In the genomic region with DNA sequence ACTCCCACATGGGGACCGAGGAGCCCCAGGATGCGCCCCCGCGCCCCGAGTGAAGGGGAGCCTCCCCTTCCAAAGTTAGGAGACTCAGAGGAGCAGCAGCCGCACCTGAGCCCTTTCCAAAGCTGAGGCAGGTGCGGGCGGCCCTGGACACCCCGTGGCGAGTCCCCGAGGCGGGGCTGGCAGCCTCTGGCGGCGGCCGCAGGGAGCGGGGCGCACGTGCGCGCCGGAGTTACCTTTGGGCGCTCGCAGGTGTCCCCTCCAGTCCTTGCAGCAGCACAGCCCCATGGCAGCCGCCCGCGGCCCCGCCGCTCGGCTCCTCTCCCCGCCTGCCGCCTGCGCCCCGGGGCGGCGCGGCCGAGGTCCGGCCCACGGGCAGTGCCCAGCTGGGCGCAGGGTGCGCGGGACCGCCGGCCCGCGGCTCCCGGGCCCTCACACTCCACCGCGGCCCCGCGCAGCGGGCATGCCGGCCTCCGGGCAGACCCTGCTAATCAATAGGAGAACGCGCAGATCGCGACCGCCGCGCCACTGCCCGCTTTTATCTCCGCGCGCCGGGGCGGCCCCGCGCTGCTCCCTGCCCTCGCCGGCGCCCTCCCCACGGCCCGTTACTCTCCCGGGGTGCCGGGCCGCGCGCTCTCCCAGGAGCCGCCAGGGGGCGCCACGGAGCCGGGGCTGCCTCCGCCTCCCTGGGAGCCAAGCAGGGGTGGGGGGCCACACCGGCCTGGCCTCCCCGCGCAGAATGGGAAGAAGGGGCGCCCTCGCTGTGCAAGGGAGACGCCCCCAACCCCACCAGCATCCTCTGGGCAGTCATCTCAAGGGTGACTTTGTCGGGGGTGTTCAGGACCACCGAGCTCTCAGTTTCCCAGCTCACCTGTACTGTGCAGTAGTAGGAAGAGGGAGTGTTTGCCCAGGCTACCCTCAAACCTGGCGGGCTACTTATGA, we compare ENCODE assay signal across 8 cellular contexts.
DNase-seq lines count a peak whose midpoint lies in the region; ATAC-seq and TF ChIP-seq lines count a peak whose summit lies in the region.

No MANE protein-coding gene starts in this region.

- H3K27ac Mint-ChIP-seq in activated T-helper 1 cell treated with anti-CD3 and anti-CD28 coated beads, Interleukin-12 subunit alpha, Interleukin-12 subunit beta, Interleukin-2, Interleukin-4 antibody, amounts not matched to agents 30 ng/mL and 10 ng/mL and 1 ng/mL, durations not matched to agents 14 hours and 24 hours and 36 hours, result no peak overlapping the region

- DNase-seq in GM03348 (ENCODE audit: low spot score) (peak; percentile 86), M059J (ENCODE audit: low read depth) (peak; percentile 40), ecto neural progenitor cell (ENCODE audit: low spot score) (peak; percentile 77), mucosa of descending colon (no peak), HPDE6-E6E7 (ENCODE audit: extremely low spot score) (no peak), SW480 (ENCODE audit: low spot score) (no peak), Ammon's horn (ENCODE audit: low spot score) (no peak)
- no peak for DNase-seq in activated T-helper 1 cell treated with anti-CD3 and anti-CD28 coated beads, Interleukin-12 subunit alpha, Interleukin-12 subunit beta, Interleukin-2, Interleukin-4 antibody, amounts not matched to agents 30 ng/mL and 10 ng/mL and 1 ng/mL, durations not matched to agents 14 hours and 24 hours and 36 hours (ENCODE audit: low spot score)

- H3K36me3 ChIP-seq in mucosa of descending colon (ENCODE audit: low read depth), result no peaks in the 10 kb centered on the region

- no peak overlapping the region for H3K4me3 ChIP-seq in mucosa of descending colon

- H3K36me3 Mint-ChIP-seq in activated T-helper 1 cell treated with anti-CD3 and anti-CD28 coated beads, Interleukin-12 subunit alpha, Interleukin-12 subunit beta, Interleukin-2, Interleukin-4 antibody, amounts not matched to agents 30 ng/mL and 10 ng/mL and 1 ng/mL, durations not matched to agents 14 hours and 24 hours and 36 hours (ENCODE audit: low read depth), result no peaks in the 10 kb centered on the region

- H3K9me3 ChIP-seq in mucosa of descending colon, result no peaks in the 10 kb centered on the region

- TF ChIP-seq CTCF in mucosa of descending colon (IDR thresholded peaks at IDR 0.05), result no peak

- no peak overlapping the region for H3K4me3 Mint-ChIP-seq in activated T-helper 1 cell treated with anti-CD3 and anti-CD28 coated beads, Interleukin-12 subunit alpha, Interleukin-12 subunit beta, Interleukin-2, Interleukin-4 antibody, amounts not matched to agents 30 ng/mL and 10 ng/mL and 1 ng/mL, durations not matched to agents 14 hours and 24 hours and 36 hours

- H3K4me1 Mint-ChIP-seq in activated T-helper 1 cell treated with anti-CD3 and anti-CD28 coated beads, Interleukin-12 subunit alpha, Interleukin-12 subunit beta, Interleukin-2, Interleukin-4 antibody, amounts not matched to agents 30 ng/mL and 10 ng/mL and 1 ng/mL, durations not matched to agents 14 hours and 24 hours and 36 hours (ENCODE audit: low read depth), result no peaks in the 10 kb centered on the region

- intact Hi-C loops in mucosa of descending colon (cut with DNase I, micrococcal nuclease), result no loop called here
- intact Hi-C loops in activated T-helper 1 cell treated with anti-CD3 and anti-CD28 coated beads, Interleukin-12 subunit alpha, Interleukin-12 subunit beta, Interleukin-2, Interleukin-4 antibody, amounts not matched to agents 30 ng/mL and 10 ng/mL and 1 ng/mL, durations not matched to agents 14 hours and 24 hours and 36 hours (cut with micrococcal nuclease), result no loop called here

- peaks cover 34% of the 10 kb centered on the region for H3K27me3 Mint-ChIP-seq in activated T-helper 1 cell treated with anti-CD3 and anti-CD28 coated beads, Interleukin-12 subunit alpha, Interleukin-12 subunit beta, Interleukin-2, Interleukin-4 antibody, amounts not matched to agents 30 ng/mL and 10 ng/mL and 1 ng/mL, durations not matched to agents 14 hours and 24 hours and 36 hours (ENCODE audit: insufficient read depth)

- H3K4me1 ChIP-seq in mucosa of descending colon (ENCODE audit: low read depth), result peaks cover 6% of the 10 kb centered on the region

- no peaks in the 10 kb centered on the region for H3K9me3 Mint-ChIP-seq in activated T-helper 1 cell treated with anti-CD3 and anti-CD28 coated beads, Interleukin-12 subunit alpha, Interleukin-12 subunit beta, Interleukin-2, Interleukin-4 antibody, amounts not matched to agents 30 ng/mL and 10 ng/mL and 1 ng/mL, durations not matched to agents 14 hours and 24 hours and 36 hours

- ATAC-seq in mucosa of descending colon, result peak; percentile 30

Comparison
In these comparisons a context has a peak if more than half of its experiments do, and no peak if none do; other contexts are left out.
1. DNase-seq: peak in GM03348 (single experiment), M059J (single experiment) and ecto neural progenitor cell (single experiment); none in mucosa of descending colon (0 of 3), HPDE6-E6E7 (single experiment), SW480 (single experiment), activated T-helper 1 cell treated with anti-CD3 and anti-CD28 coated beads, Interleukin-12 subunit alpha, Interleukin-12 subunit beta, Interleukin-2, Interleukin-4 antibody, amounts not matched to agents 30 ng/mL and 10 ng/mL and 1 ng/mL, durations not matched to agents 14 hours and 24 hours and 36 hours (single experiment) and Ammon's horn (single experiment).